ENCODE assay signal across 8 cellular contexts in the genomic region with DNA sequence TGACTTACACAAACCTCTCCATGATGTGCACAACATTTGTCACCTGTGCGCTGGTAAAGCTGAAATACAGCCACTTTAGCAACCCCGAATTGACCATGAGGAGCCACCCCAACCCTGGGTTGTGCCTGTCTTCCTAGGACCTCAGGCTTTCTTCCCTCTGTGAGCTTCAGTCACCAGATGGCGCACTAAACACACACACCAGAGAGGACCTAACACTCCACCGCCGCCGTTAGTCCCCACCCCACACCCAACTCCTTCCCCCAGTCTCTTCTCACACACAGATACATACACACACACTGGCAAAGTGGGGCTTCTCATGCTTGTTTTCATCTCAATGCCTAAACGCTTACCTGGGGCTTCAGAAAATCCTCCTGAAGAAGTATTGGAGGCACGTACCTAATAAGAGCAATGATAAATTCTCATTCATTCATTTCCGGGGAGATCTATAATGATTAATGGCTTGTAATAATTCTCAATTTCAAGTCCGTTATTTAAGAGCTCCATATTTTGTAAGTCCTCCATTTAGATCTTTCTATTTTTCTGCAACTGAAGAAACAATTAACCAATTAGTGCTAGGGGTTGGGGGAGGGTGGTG. TPM values are rescaled to one million over a fixed set of nuclear protein-coding genes. Genes with fewer than 3 reads are reported as not detected.
DNase-seq lines count a peak whose midpoint lies in the region; ATAC-seq and TF ChIP-seq lines count a peak whose summit lies in the region.

No MANE protein-coding gene starts in this region.

- H2AFZ ChIP-seq in IMR-90 (replicated peaks; ENCODE audit: low read length, poor library complexity) (peak overlapping the region; percentile 78), OCI-LY1 (ENCODE audit: low read length) (no peak overlapping the region)

- H3K4ac ChIP-seq in IMR-90 (ENCODE audit: low read depth, low read length), result peak overlapping the region; percentile 98

- peaks cover 23 to 41% of the 10 kb centered on the region in 2 donors for H3K4me1 Mint-ChIP-seq in natural killer cell treated with Interleukin-12 subunit alpha and Interleukin-12 subunit beta and Interleukin-15 and Interleukin-18, amount 100 ng/mL, for 72 hours (ENCODE audit: low read depth in 2 of 2)

- H3K4me2 ChIP-seq in IMR-90 (ENCODE audit: low read depth, low read length) (peak overlapping the region; percentile 70; the same call in 1 of the 2 replicates), OCI-LY1 (ENCODE audit: low read length) (no peak overlapping the region)

- peak; percentile 99 for TF ChIP-seq RAD21 in IMR-90 (IDR thresholded peaks at IDR 0.05; ENCODE audit: low read length)

- H3K79me1 ChIP-seq in IMR-90 (ENCODE audit: low read depth in 1 of 2, low read length in 2 of 2), result peaks cover 6 to 31% of the 10 kb centered on the region in 2 experiments

- CTCF ChIA-PET in IMR-90 (lab: Yijun Ruan, JAX), result interaction anchor here (0.6 to 3.7 kb wide), 24 partner anchors 9 to 935 kb away, joined by 3 to 34 read pairs (median 4); partner anchors contain the start of gene GTPBP8

- peaks cover 31% of the 10 kb centered on the region for H3K9me1 ChIP-seq in IMR-90 (ENCODE audit: insufficient read depth, low read length)

- no peaks in the 10 kb centered on the region for H3K27me3 ChIP-seq in IMR-90 (ENCODE audit: control insufficient read depth, insufficient read depth, low read length)
- H3K27me3 ChIP-seq in OCI-LY1 (ENCODE audit: insufficient read depth, low read length), result no peaks in the 10 kb centered on the region
- no peaks in the 10 kb centered on the region for H3K27me3 ChIP-seq in esophagus squamous epithelium

- peak overlapping the region; percentile 100; the same call in 2 of the 3 replicates for H2BK15ac ChIP-seq in IMR-90 (ENCODE audit: low read depth, low read length)

- H3K27me3 Mint-ChIP-seq in natural killer cell treated with Interleukin-12 subunit alpha and Interleukin-12 subunit beta and Interleukin-15 and Interleukin-18, amount 100 ng/mL, for 72 hours, result peaks cover 6 to 11% of the 10 kb centered on the region in 2 donors

- peak overlapping the region; percentile 60 for H2AK9ac ChIP-seq in IMR-90 (replicated peaks; ENCODE audit: low read depth, low read length, poor library complexity)

- H4K5ac ChIP-seq in IMR-90 (ENCODE audit: low read depth, low read length), result peak overlapping the region; percentile 66; the same call in 1 of the 2 replicates

- H3K18ac ChIP-seq in IMR-90 (ENCODE audit: low read depth, low read length), result peak overlapping the region; percentile 98; the same call in 1 of the 2 replicates

- H3K27ac ChIP-seq in IMR-90 (ENCODE audit: insufficient read depth, low read length), result 0 out of 2 replicates have a peak overlapping the region, but pooled peaks have one; percentile 32
- H3K27ac ChIP-seq in OCI-LY1 (ENCODE audit: low read depth, low read length, poor library complexity, severe bottlenecking), result no peak overlapping the region
- peak overlapping the region in 2 of 4 donors; percentile 36 to 85 for H3K27ac ChIP-seq in esophagus squamous epithelium

- dilution Hi-C loops in IMR-90 (cut with HindIII; ENCODE audit: low sequenced_read_pairs, unreplicated experiment), result no loop called here

- H3K9me2 ChIP-seq in OCI-LY1 (ENCODE audit: low read depth, low read length), result no peaks in the 10 kb centered on the region

- peak overlapping the region; percentile 33 to 98 for H4K8ac ChIP-seq in IMR-90 (ENCODE audit: low read depth in 2 of 2, low read length in 2 of 2)

- H3K23ac ChIP-seq in IMR-90 (ENCODE audit: low read depth, low read length), result peak overlapping the region; percentile 83

- peak overlapping the region; percentile 73 for H3K56ac ChIP-seq in IMR-90 (ENCODE audit: extremely low read depth, insufficient read depth, low read length)

- H3K27ac Mint-ChIP-seq in natural killer cell treated with Interleukin-12 subunit alpha and Interleukin-12 subunit beta and Interleukin-15 and Interleukin-18, amount 100 ng/mL, for 72 hours, result peak overlapping the region; percentile 68 to 80

- POLR2A ChIA-PET in IMR-90 (lab: Charles Lee; ENCODE audit: unreplicated experiment), result interaction anchor here (0.6 to 1.7 kb wide), 2 partner anchors 172 to 366 kb away, joined by 4 read pairs; no protein-coding TSS in a partner anchor

- 0% methylated on average over 2 of the region's 10 CpGs; no CpG with 5 or more reads in 1 of the 2 experiments for WGBS in IMR-90 (ENCODE audit: extremely low coverage in 2 of 2, insufficient read length in 1 of 2), 2 experiments
- 2 to 4% methylated on average over 10 of the region's 10 CpGs for whole genome bisulfite sequencing in esophagus squamous epithelium, 2 donors

- no peaks in the 10 kb centered on the region for H3K9me3 Mint-ChIP-seq in natural killer cell treated with Interleukin-12 subunit alpha and Interleukin-12 subunit beta and Interleukin-15 and Interleukin-18, amount 100 ng/mL, for 72 hours

- DNase-seq in DMS114 treated with DMSO at 0.1 percent for 48 hours (lab: John Stamatoyannopoulos, UW; ENCODE audit: unreplicated experiment), result peak; percentile 83
- DNase-seq in IMR-90, result peak; percentile 92
- DNase-seq in activated T-cell treated with anti-CD3 and anti-CD28 coated beads for 1 hour (ENCODE audit: low read depth), result peak; percentile 65
- peak; percentile 30 for DNase-seq in esophagus squamous epithelium (lab: John Stamatoyannopoulos, UW)
- DNase-seq in natural killer cell treated with Interleukin-12 subunit alpha and Interleukin-12 subunit beta and Interleukin-15 and Interleukin-18, amount 100 ng/mL, for 72 hours (ENCODE audit: low spot score), result peak; percentile 86
- peak; percentile 41 to 82 (median 66) for DNase-seq in stimulated activated naive CD4-positive, alpha-beta T cell (lab: John Stamatoyannopoulos, UW)

- H4K20me1 ChIP-seq in IMR-90 (ENCODE audit: insufficient read depth, low read length) (no peaks in the 10 kb centered on the region), OCI-LY1 (ENCODE audit: insufficient read depth, low read length) (no peaks in the 10 kb centered on the region)

- peak overlapping the region; percentile 76; the same call in 1 of the 2 replicates for H2AK5ac ChIP-seq in IMR-90 (ENCODE audit: low read depth, low read length)

- H3K4me1 ChIP-seq in IMR-90 (ENCODE audit: control insufficient read depth, insufficient read depth, low read length), result peaks cover 38% of the 10 kb centered on the region
- H3K4me1 ChIP-seq in OCI-LY1 (ENCODE audit: insufficient read depth, low read length, severe bottlenecking), result no peaks in the 10 kb centered on the region
- H3K4me1 ChIP-seq in esophagus squamous epithelium, result peaks cover 0 to 52% (median 17%) of the 10 kb centered on the region in 3 donors

- peak overlapping the region; percentile 98 for H2BK120ac ChIP-seq in IMR-90 (ENCODE audit: low read depth, low read length)

- H3F3A ChIP-seq in OCI-LY1 (ENCODE audit: insufficient read depth, low read length), result no peaks in the 10 kb centered on the region

- no TSS peak for BruUV-seq in IMR-90 (replicated peaks; lab: Mats Ljungman, UMichigan)

- H3K4me3 ChIP-seq in IMR-90 (ENCODE audit: insufficient read depth, low read depth, low read length) (no peak overlapping the region), OCI-LY1 (ENCODE audit: low read depth, low read length, poor library complexity, severe bottlenecking) (no peak overlapping the region), esophagus squamous epithelium (peak overlapping the region in 3 of 4 donors; percentile 15 to 44 (median 18))

- TF ChIP-seq CTCF in IMR-90 (conservative IDR thresholded peaks at IDR 0.05; ENCODE audit: low read depth, low read length) (peak; percentile 98), OCI-LY1 (IDR thresholded peaks at IDR 0.05; ENCODE audit: low read length) (peak; percentile 75), esophagus squamous epithelium (IDR thresholded peaks at IDR 0.05) (peak; percentile 72 to 90 (median 81))

- H3K79me2 ChIP-seq in OCI-LY1 (ENCODE audit: insufficient read depth, low read length), result no peaks in the 10 kb centered on the region

- in situ Hi-C loops in IMR-90 (cut with MboI; ENCODE audit: low sequenced_read_pairs), result loop anchor here (5.0 to 25.0 kb wide), 4 partner anchors 61 to 644 kb away; no protein-coding TSS in a partner anchor

- H4K91ac ChIP-seq in IMR-90 (ENCODE audit: insufficient read depth, low read depth, low read length), result peak overlapping the region; percentile 99

- H3K9ac ChIP-seq in IMR-90 (ENCODE audit: low read depth, low read length), result peak overlapping the region; percentile 56; the same call in 1 of the 2 replicates
- no peak overlapping the region for H3K9ac ChIP-seq in OCI-LY1 (ENCODE audit: low read length)

- peak overlapping the region; percentile 97 for H2BK5ac ChIP-seq in IMR-90 (ENCODE audit: low read depth, low read length, poor library complexity, severe bottlenecking)

- H3K36me3 Mint-ChIP-seq in natural killer cell treated with Interleukin-12 subunit alpha and Interleukin-12 subunit beta and Interleukin-15 and Interleukin-18, amount 100 ng/mL, for 72 hours, result no peaks in the 10 kb centered on the region

- intact Hi-C loops in IMR-90 (cut with micrococcal nuclease), result loop anchor here (1.0 to 10.0 kb wide), 9 partner anchors 34 to 982 kb away; partner anchors contain the start of genes BOC and GTPBP8
- intact Hi-C loops in esophagus squamous epithelium (cut with DNase I), result loop anchor here (5.0 to 10.0 kb wide), 2 partner anchors 169 to 332 kb away; partner anchors contain the start of gene CD200R1

- peak overlapping the region; percentile 97 for H2BK20ac ChIP-seq in IMR-90 (ENCODE audit: low read depth, low read length)

- H3K36me3 ChIP-seq in IMR-90 (ENCODE audit: control insufficient read depth, insufficient read depth, low read length) (peaks cover 10% of the 10 kb centered on the region), OCI-LY1 (ENCODE audit: insufficient read depth, low read length) (no peaks in the 10 kb centered on the region), esophagus squamous epithelium (no peaks in the 10 kb centered on the region)

- H3K4me3 Mint-ChIP-seq in natural killer cell treated with Interleukin-12 subunit alpha and Interleukin-12 subunit beta and Interleukin-15 and Interleukin-18, amount 100 ng/mL, for 72 hours, result peak overlapping the region; percentile 79

- TF ChIP-seq POLR2A in IMR-90 (IDR thresholded peaks at IDR 0.05; ENCODE audit: low read depth, low read length) (peak; percentile 66; the same call in 1 of the 2 replicates), esophagus squamous epithelium (IDR thresholded peaks at IDR 0.05) (no peak)

- peak overlapping the region; percentile 90 for H3K14ac ChIP-seq in IMR-90 (replicated peaks; ENCODE audit: low read depth, low read length)

- H3K9me3 ChIP-seq in IMR-90 (ENCODE audit: control insufficient read depth, insufficient read depth, low read length), result no peaks in the 10 kb centered on the region
- no peaks in the 10 kb centered on the region for H3K9me3 ChIP-seq in OCI-LY1 (ENCODE audit: low read length)
- no peaks in the 10 kb centered on the region for H3K9me3 ChIP-seq in esophagus squamous epithelium

- peak; percentile 87 for ATAC-seq in GM21576 (IDR thresholded peaks at IDR 0.05; ENCODE audit: unreplicated experiment)
- peak; percentile 67 for ATAC-seq in IMR-90 (ENCODE audit: low read depth)
- ATAC-seq in natural killer cell treated with Interleukin-12 subunit alpha and Interleukin-12 subunit beta and Interleukin-15 and Interleukin-18, amount 100 ng/mL, for 72 hours, result peak; percentile 92 to 93

RNA-seq across cellular contexts. Expression of gene CCDC80, which starts 2.1 kb away (rescaled TPM):
- total RNA-seq in IMR-90 (2012; rRNA removed) (387 and 406 TPM in 2 replicates), esophagus squamous epithelium (10 to 100 TPM in 2 of 4 donors, 1 to 10 TPM in 2; 2.0 to 69.6 (median 13.1) TPM)
- 356 and 418 TPM in 2 replicates for polyA plus RNA-seq in IMR-90 (2012; rRNA removed)
- 155 and 190 TPM in 2 replicates for polyA plus RNA-seq in IMR-90 (2012; cell fraction: cytosol; rRNA removed)
- 44.6 and 106 TPM in 2 replicates for polyA plus RNA-seq in IMR-90 (2012; cell fraction: nucleus; rRNA removed; ENCODE audit: low replicate concordance)
- total RNA-seq in natural killer cell treated with Interleukin-12 subunit alpha and Interleukin-12 subunit beta and Interleukin-15 and Interleukin-18, amount 100 ng/mL, for 72 hours, result under 1 TPM in 1 of 2 donors, not detected in 1; 0.28 TPM

Comparison
In these comparisons a context has a peak if more than half of its experiments do, and no peak if none do; other contexts are left out.
1. DNase-seq: peak in every context shown above with its lines; median percentile 92 in IMR-90; 86 in natural killer cell treated with Interleukin-12 subunit alpha and Interleukin-12 subunit beta and Interleukin-15 and Interleukin-18, amount 100 ng/mL, for 72 hours; 83 in DMS114 treated with DMSO at 0.1 percent for 48 hours; 66 in stimulated activated naive CD4-positive, alpha-beta T cell; 65 in activated T-cell treated with anti-CD3 and anti-CD28 coated beads for 1 hour; 30 in esophagus squamous epithelium.
2. H3K4me3 ChIP-seq: peak in esophagus squamous epithelium (3 of 4); none in IMR-90 (single experiment) and OCI-LY1 (single experiment).
3. Peak in every context shown above with its lines, with median percentiles within 50 percentile points of each other: ATAC-seq and CTCF ChIP-seq.